Comparison of ENCODE assay signal across 25 cellular contexts in genomic region chr7:18123508-18124239, GRCh38.
"Had no signal": no experiment of that assay in that cellular context is flagged by ENCODE, and none has a peak within 500 bp of the region (broad histone marks: within the 10 kb centered on the region; RNA-seq: fewer than 3 reads in every experiment).

No MANE protein-coding gene starts in this region.

- H3K4me1 ChIP-seq: ascending aorta, left lung, lower lobe of right lung, right lobe of liver, tibial nerve had no signal

- H3K27ac Mint-ChIP-seq: activated B cell treated with CpG ODN at 0.5 μM for 24 hours; activated CD4-positive, alpha-beta T cell treated with anti-CD3 and anti-CD28 coated beads for 36 hours; activated naive CD4-positive, alpha-beta T cell treated with anti-CD3 and anti-CD28 coated beads, Interleukin-2, amount 10 ng/mL, durations not matched to agents 7 days and 5 days; activated naive CD8-positive, alpha-beta T cell treated with anti-CD3 and anti-CD28 coated beads, Interleukin-2, amount 10 ng/mL, durations not matched to agents 7 days and 5 days; brain; nephron; T-helper 17 cell had no signal

- H3K27ac ChIP-seq: ascending aorta, esophagus muscularis mucosa, left lung, lower lobe of right lung, right lobe of liver, tibial nerve had no signal

- H3K36me3 ChIP-seq: ascending aorta, esophagus muscularis mucosa, left lung, lower lobe of right lung, right lobe of liver, tibial nerve had no signal

- H3K27me3 Mint-ChIP-seq: activated naive CD8-positive, alpha-beta T cell treated with anti-CD3 and anti-CD28 coated beads, Interleukin-2, amount 10 ng/mL, durations not matched to agents 7 days and 5 days had no signal

- H3K4me1 Mint-ChIP-seq: activated B cell treated with CpG ODN at 0.5 μM for 24 hours; activated CD4-positive, alpha-beta T cell treated with anti-CD3 and anti-CD28 coated beads for 36 hours; activated naive CD4-positive, alpha-beta T cell treated with anti-CD3 and anti-CD28 coated beads, Interleukin-2, amount 10 ng/mL, durations not matched to agents 7 days and 5 days; activated naive CD8-positive, alpha-beta T cell treated with anti-CD3 and anti-CD28 coated beads, Interleukin-2, amount 10 ng/mL, durations not matched to agents 7 days and 5 days had no signal

- H3K4me3 Mint-ChIP-seq: activated B cell treated with CpG ODN at 0.5 μM for 24 hours; activated CD4-positive, alpha-beta T cell treated with anti-CD3 and anti-CD28 coated beads for 36 hours; activated naive CD4-positive, alpha-beta T cell treated with anti-CD3 and anti-CD28 coated beads, Interleukin-2, amount 10 ng/mL, durations not matched to agents 7 days and 5 days; activated naive CD8-positive, alpha-beta T cell treated with anti-CD3 and anti-CD28 coated beads, Interleukin-2, amount 10 ng/mL, durations not matched to agents 7 days and 5 days; brain; nephron; T-helper 17 cell had no signal

- H3K9me3 Mint-ChIP-seq: activated B cell treated with CpG ODN at 0.5 μM for 24 hours; activated naive CD4-positive, alpha-beta T cell treated with anti-CD3 and anti-CD28 coated beads, Interleukin-2, amount 10 ng/mL, durations not matched to agents 7 days and 5 days; activated naive CD8-positive, alpha-beta T cell treated with anti-CD3 and anti-CD28 coated beads, Interleukin-2, amount 10 ng/mL, durations not matched to agents 7 days and 5 days; brain; nephron had no signal

- DNase-seq: activated B cell treated with CpG ODN at 0.5 μM for 24 hours; activated CD4-positive, alpha-beta T cell treated with anti-CD3 and anti-CD28 coated beads for 36 hours; activated CD4-positive, alpha-beta T cell treated with anti-CD3 and anti-CD28 coated beads, Interleukin-2, amount 50 U/mL, for 4 hours; activated CD8-positive, alpha-beta memory T cell treated with anti-CD3 and anti-CD28 coated beads for 24 hours; activated gamma-delta T cell; activated naive CD4-positive, alpha-beta T cell treated with anti-CD3 and anti-CD28 coated beads, Interleukin-2, amount 10 ng/mL, durations not matched to agents 7 days and 5 days; activated naive CD8-positive, alpha-beta T cell treated with anti-CD3 and anti-CD28 coated beads, Interleukin-2, amount 10 ng/mL, durations not matched to agents 7 days and 5 days; activated T-cell treated with anti-CD3 and anti-CD28 coated beads, Interleukin-2, amount 50 U/mL, for 1 hour; caudate nucleus; cortex of kidney; foreskin melanocyte; kidney glomerular epithelial cell; left lung; lower lobe of right lung; mesendoderm; right lobe of liver; stimulated activated CD4-positive, alpha-beta T cell treated with anti-CD3 and anti-CD28 coated beads, Interleukin-2, amount 100 ng/mL, for 48 hours; stimulated activated naive CD4-positive, alpha-beta T cell treated with Interleukin-2 at 50 U/mL for 16 hours; T-helper 17 cell; T1000 had no signal

- H3K9me3 ChIP-seq: ascending aorta, esophagus muscularis mucosa, left lung, lower lobe of right lung, right lobe of liver, tibial nerve had no signal

- H3K4me3 ChIP-seq: ascending aorta, esophagus muscularis mucosa, left lung, lower lobe of right lung, right lobe of liver, tibial nerve had no signal

- H3K36me3 Mint-ChIP-seq: activated naive CD4-positive, alpha-beta T cell treated with anti-CD3 and anti-CD28 coated beads, Interleukin-2, amount 10 ng/mL, durations not matched to agents 7 days and 5 days; activated naive CD8-positive, alpha-beta T cell treated with anti-CD3 and anti-CD28 coated beads, Interleukin-2, amount 10 ng/mL, durations not matched to agents 7 days and 5 days; brain had no signal

- ATAC-seq: activated CD4-positive, alpha-beta T cell treated with anti-CD3 and anti-CD28 coated beads for 36 hours; left lung; lower lobe of right lung; right lobe of liver; T-helper 17 cell had no signal

- H3K27me3 ChIP-seq: ascending aorta, esophagus muscularis mucosa, left lung, right lobe of liver, tibial nerve had no signal
